Comparison of ENCODE assay signal across 11 cellular contexts in the genomic region with DNA sequence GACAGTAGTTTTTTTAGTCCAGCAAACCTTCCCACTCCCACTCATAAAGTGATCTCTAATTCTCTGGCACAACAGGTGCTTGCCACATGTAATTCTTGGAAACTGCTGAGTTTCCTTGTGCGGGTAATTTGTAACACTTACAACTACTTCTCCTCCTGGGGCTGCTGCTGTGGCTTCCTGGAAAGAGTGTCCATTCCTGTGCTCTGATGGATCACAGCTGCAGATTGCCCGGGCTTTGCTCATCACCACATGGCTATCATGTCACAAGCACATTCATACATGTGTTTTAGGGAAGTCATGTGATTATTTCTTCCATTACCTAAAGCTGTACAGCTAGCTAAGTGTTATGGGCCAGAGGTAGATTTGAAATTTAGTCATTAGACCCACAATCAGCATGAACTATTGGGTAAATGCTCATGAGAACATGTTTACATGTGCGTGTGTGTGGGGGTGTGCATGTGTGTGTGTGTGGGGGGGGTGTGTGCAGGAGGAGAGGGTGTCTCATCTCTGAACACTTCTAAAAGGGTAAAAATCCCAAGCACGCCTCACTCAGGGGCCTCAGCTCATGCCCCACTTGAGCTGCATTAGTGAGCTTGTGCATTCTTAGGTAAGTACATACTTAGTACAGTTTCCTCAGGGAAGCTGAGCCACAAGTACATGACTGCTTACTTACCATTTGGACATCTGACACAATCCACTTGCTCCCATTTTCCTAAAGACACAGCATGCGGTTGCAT.
DNase-seq lines count a peak whose midpoint lies in the region; ATAC-seq, FAIRE-seq and TF ChIP-seq lines count a peak whose summit lies in the region.
"Had no signal": no experiment of that assay in that cellular context is flagged by ENCODE, and none has a peak within 500 bp of the region (broad histone marks: within the 10 kb centered on the region; RNA-seq: fewer than 3 reads in every experiment).

No MANE protein-coding gene starts in this region.

- no peak for ATAC-seq in GM23338
- peak; percentile 26; the same call in 2 of the 3 replicates for ATAC-seq in HepG2
- ATAC-seq in GM21367 (IDR thresholded peaks at IDR 0.05; ENCODE audit: unreplicated experiment): no peak
- no peak for ATAC-seq in aorta (ENCODE audit: low FRiP score)
- ATAC-seq in GM19395 (IDR thresholded peaks at IDR 0.05; ENCODE audit: unreplicated experiment): no peak
- ATAC-seq: natural killer cell had no signal

- TF ChIP-seq CTCF in CD14-positive monocyte (IDR thresholded peaks at IDR 0.05) (no peak), GM23338 (conservative IDR thresholded peaks at IDR 0.05; ENCODE audit: low read depth in 2 of 2) (no peak), astrocyte (IDR thresholded peaks at IDR 0.05; ENCODE audit: insufficient read depth, low read depth, low read length) (no peak), HepG2 (CRISPR knock-in tag; IDR thresholded peaks at IDR 0.05) (no peak)

- DNase-seq in CD14-positive monocyte (ENCODE audit: low spot score): peak; percentile 59
- DNase-seq in GM23338 (ENCODE audit: low spot score): no peak
- peak; percentile 93 for DNase-seq in astrocyte (ENCODE audit: low read depth)
- DNase-seq in HepG2 (ENCODE audit: low spot score): no peak
- DNase-seq in NCI-H2081 treated with DMSO at 0.1 percent for 48 hours (lab: John Stamatoyannopoulos, UW): no peak
- DNase-seq in aorta: no peak
- DNase-seq: natural killer cell, NCI-H2171, tibial artery had no signal

- H2AFZ ChIP-seq in GM23338: 0 out of 2 replicates have a peak overlapping the region, but pooled peaks have one; percentile 52
- peak overlapping the region; percentile 18 for H2AFZ ChIP-seq in astrocyte (ENCODE audit: low read depth, low read length)
- no peak overlapping the region for H2AFZ ChIP-seq in HepG2 (ENCODE audit: low read length)

- in situ Hi-C loops in HepG2 (cut with HindIII; ENCODE audit: extremely low pct_ligation_motif_present, low pct_unique_long_range_greater_than_20kb): no loop called here

- no peaks in the 10 kb centered on the region for H4K20me1 ChIP-seq in GM23338 (replicated peaks; ENCODE audit: insufficient read depth)
- H4K20me1 ChIP-seq in astrocyte (ENCODE audit: insufficient read depth, low read length): no peaks in the 10 kb centered on the region
- H4K20me1 ChIP-seq in HepG2 (ENCODE audit: insufficient read depth, low read length): no peaks in the 10 kb centered on the region

- TF ChIP-seq EP300 in HepG2 (IDR thresholded peaks at IDR 0.05; ENCODE audit: low read depth in 2 of 2, low read length in 2 of 2): no peak
- TF ChIP-seq EP300 in HepG2 (CRISPR knock-in tag; IDR thresholded peaks at IDR 0.05; ENCODE audit: borderline replicate concordance): no peak

- H3K27ac ChIP-seq in GM23338 (ENCODE audit: low read depth) (no peak overlapping the region), astrocyte (ENCODE audit: low read depth, low read length) (peak overlapping the region; percentile 25), HepG2 (ENCODE audit: extremely low read length, insufficient read depth, low read length) (no peak overlapping the region), aorta (ENCODE audit: low read depth in 1 of 2, low read length in 2 of 2) (no peak overlapping the region)
- H3K27ac ChIP-seq: tibial artery had no signal

- H3K9me3 Mint-ChIP-seq in CD14-positive monocyte: peaks cover 0 to 5% (median 0%) of the 10 kb centered on the region in 7 donors
- H3K9me3 Mint-ChIP-seq in GM23338: no peaks in the 10 kb centered on the region; the same call in 2 of the 3 replicates
- H3K9me3 Mint-ChIP-seq in astrocyte (ENCODE audit: unreplicated experiment): no peaks in the 10 kb centered on the region

- H3K27ac Mint-ChIP-seq in CD14-positive monocyte (no peak overlapping the region), GM23338 (no peak overlapping the region), astrocyte (ENCODE audit: unreplicated experiment) (no peak overlapping the region)
- H3K27ac Mint-ChIP-seq: natural killer cell had no signal

- H3K27me3 Mint-ChIP-seq in CD14-positive monocyte (ENCODE audit: low read depth in 3 of 3) (peaks cover 0 to 3% (median 2%) of the 10 kb centered on the region in 3 donors), GM23338 (ENCODE audit: insufficient read depth, low read depth, poor library complexity) (no peaks in the 10 kb centered on the region), astrocyte (ENCODE audit: low read depth, unreplicated experiment) (no peaks in the 10 kb centered on the region)

- H3K4me1 Mint-ChIP-seq in CD14-positive monocyte (peaks cover under 1% of the 10 kb centered on the region), GM23338 (no peaks in the 10 kb centered on the region), astrocyte (ENCODE audit: low read depth, unreplicated experiment) (peaks cover 17% of the 10 kb centered on the region)
- H3K4me1 Mint-ChIP-seq: natural killer cell had no signal

- H3F3A ChIP-seq in GM23338 (replicated peaks; ENCODE audit: low read depth): no peaks in the 10 kb centered on the region

- WGBS in HepG2 (ENCODE audit: low lambda C conversion rate): 26% methylated on average over 4 of the region's 5 CpGs
- 75 to 83% methylated on average over 5 of the region's 5 CpGs for WGBS in aorta, 2 donors

- no peak for FAIRE-seq in astrocyte (lab: Jason Lieb, UNC)
- FAIRE-seq in HepG2 (lab: Jason Lieb, UNC): no peak

- no peak overlapping the region for H3K4me3 ChIP-seq in GM23338
- H3K4me3 ChIP-seq in astrocyte (ENCODE audit: insufficient read depth, low read depth, low read length): no peak overlapping the region
- no peak overlapping the region for H3K4me3 ChIP-seq in HepG2 (replicated peaks in 1 of 3; ENCODE audit: insufficient read depth in 1 of 3, low read depth in 2 of 3, low read length in 3 of 3)
- no peak overlapping the region for H3K4me3 ChIP-seq in aorta (ENCODE audit: low read length in 2 of 2)
- H3K4me3 ChIP-seq: tibial artery had no signal

- no peaks in the 10 kb centered on the region for H3K36me3 Mint-ChIP-seq in CD14-positive monocyte
- no peaks in the 10 kb centered on the region for H3K36me3 Mint-ChIP-seq in GM23338 (ENCODE audit: low read depth)
- H3K36me3 Mint-ChIP-seq in astrocyte (ENCODE audit: low read depth, unreplicated experiment): no peaks in the 10 kb centered on the region
- H3K36me3 Mint-ChIP-seq: natural killer cell had no signal

- TF ChIP-seq POLR2A in HepG2 (IDR thresholded peaks at IDR 0.05; ENCODE audit: insufficient read depth in 1 of 2, low read depth in 2 of 2, low read length in 2 of 2): no peak

- CTCF ChIA-PET in HepG2 (lab: Yijun Ruan, JAX; ENCODE audit: low intra/inter-chr PET ratio, low total read pairs): no interaction called here

- intact Hi-C loops in CD14-positive monocyte (cut with micrococcal nuclease) (no loop called here), HepG2 (cut with micrococcal nuclease; ENCODE audit: unreplicated experiment) (no loop called here), aorta (cut with DNase I) (no loop called here)

- TF ChIP-seq RAD21 in HepG2 (CRISPR knock-in tag; IDR thresholded peaks at IDR 0.05): no peak

- H3K9ac ChIP-seq in astrocyte (ENCODE audit: low read length): no peak overlapping the region
- no peak overlapping the region for H3K9ac ChIP-seq in HepG2 (ENCODE audit: insufficient read depth, low read depth, low read length)

- H3K79me2 ChIP-seq in GM23338 (replicated peaks; ENCODE audit: insufficient read depth) (no peaks in the 10 kb centered on the region), astrocyte (ENCODE audit: insufficient read depth, low read length) (no peaks in the 10 kb centered on the region), HepG2 (ENCODE audit: insufficient read depth, low read length) (no peaks in the 10 kb centered on the region)

- no peaks in the 10 kb centered on the region for H3K27me3 ChIP-seq in GM23338 (ENCODE audit: insufficient read depth)
- H3K27me3 ChIP-seq in astrocyte (ENCODE audit: insufficient read depth, low read length): no peaks in the 10 kb centered on the region
- H3K27me3 ChIP-seq in HepG2 (ENCODE audit: control insufficient read depth in 1 of 2, insufficient read depth in 2 of 2, low read length in 2 of 2): peaks cover 0 to 2% of the 10 kb centered on the region in 2 experiments; a peak in 1 of 5 replicates
- H3K27me3 ChIP-seq in aorta (ENCODE audit: control insufficient read depth in 1 of 2, insufficient read depth in 2 of 2, low read length in 1 of 2): no peaks in the 10 kb centered on the region
- H3K27me3 ChIP-seq: tibial artery had no signal

- H3K36me3 ChIP-seq in GM23338 (ENCODE audit: insufficient read depth) (no peaks in the 10 kb centered on the region), astrocyte (ENCODE audit: insufficient read depth, low read length) (no peaks in the 10 kb centered on the region), HepG2 (replicated peaks in 1 of 2; ENCODE audit: control insufficient read depth in 1 of 2, insufficient read depth in 2 of 2, low read length in 2 of 2) (no peaks in the 10 kb centered on the region), aorta (ENCODE audit: control insufficient read depth in 1 of 2, insufficient read depth in 2 of 2, low read length in 1 of 2) (no peaks in the 10 kb centered on the region)
- H3K36me3 ChIP-seq: tibial artery had no signal

- H3K4me3 Mint-ChIP-seq in CD14-positive monocyte: no peak overlapping the region
- no peak overlapping the region for H3K4me3 Mint-ChIP-seq in GM23338
- no peak overlapping the region for H3K4me3 Mint-ChIP-seq in astrocyte (ENCODE audit: unreplicated experiment)
- H3K4me3 Mint-ChIP-seq: natural killer cell had no signal

- POLR2A ChIA-PET in HepG2 (lab: Yijun Ruan, JAX): no interaction called here

- H3K4me1 ChIP-seq in GM23338 (ENCODE audit: insufficient read depth): no peaks in the 10 kb centered on the region
- H3K4me1 ChIP-seq in astrocyte (ENCODE audit: insufficient read depth, low read length): peaks cover 19% of the 10 kb centered on the region
- peaks cover 9% of the 10 kb centered on the region; the same call in 1 of the 2 replicates for H3K4me1 ChIP-seq in HepG2 (ENCODE audit: insufficient read depth, low read length)
- no peaks in the 10 kb centered on the region for H3K4me1 ChIP-seq in aorta (ENCODE audit: control insufficient read depth in 1 of 2, insufficient read depth in 2 of 2, low read length in 2 of 2)

- H3K4me2 ChIP-seq in GM23338: no peak overlapping the region
- H3K4me2 ChIP-seq in astrocyte (ENCODE audit: low read length): peak overlapping the region; percentile 11
- no peak overlapping the region for H3K4me2 ChIP-seq in HepG2 (ENCODE audit: low read depth, low read length)

- H3K9me3 ChIP-seq in astrocyte (ENCODE audit: insufficient read depth, low read depth, low read length) (no peaks in the 10 kb centered on the region), HepG2 (ENCODE audit: low read length) (no peaks in the 10 kb centered on the region), aorta (ENCODE audit: control insufficient read depth, low read length) (no peaks in the 10 kb centered on the region)
- H3K9me3 ChIP-seq: tibial artery had no signal

- H3K9me2 ChIP-seq in GM23338 (ENCODE audit: insufficient read depth): 0 out of 2 replicates have a peak, but pooled peaks cover 3% of the 10 kb centered on the region

- no TSS peak for BruUV-seq in HepG2 (replicated peaks; lab: Mats Ljungman, UMichigan)

TF ChIP-seq in GM23338, 12 proteins besides CTCF, POLR2A, EP300 and RAD21:
- no peak for TF ChIP-seq CREB1 (CRISPR knock-in tag; IDR thresholded peaks at IDR 0.05; ENCODE audit: low read depth)
TF ChIP-seq in GM23338: peak in this region for 0.

Comparison
In these comparisons a context has a peak if more than half of its experiments do, and no peak if none do; other contexts are left out.
1. DNase-seq: peak in CD14-positive monocyte (single experiment) and astrocyte (single experiment); none in GM23338 (single experiment), HepG2 (single experiment), NCI-H2081 treated with DMSO at 0.1 percent for 48 hours (single experiment) and aorta (0 of 2).